19 cellular contexts compared by ENCODE assay signal in genomic region chr14:30972882-30973582, GRCh38.
"Had no signal": no experiment of that assay in that cellular context is flagged by ENCODE, and none has a peak within 500 bp of the region (broad histone marks: within the 10 kb centered on the region; RNA-seq: fewer than 3 reads in every experiment).

No MANE protein-coding gene starts in this region.

- DNase-seq: activated B cell treated with CpG ODN at 0.5 μM for 24 hours; activated CD4-positive, alpha-beta T cell treated with anti-CD3 and anti-CD28 coated beads, Interleukin-2, amount 10 ng/mL, durations not matched to agents 24 days and 14 days; activated naive CD4-positive, alpha-beta T cell; caudate nucleus; cortex of kidney; effector CD4-positive, alpha-beta T cell; foreskin melanocyte; mesenchymal stem cell; nucleus accumbens; posterior cingulate gyrus; retina; stimulated activated CD4-positive, alpha-beta T cell treated with anti-CD3 and anti-CD28 coated beads, Interleukin-2, amount 100 ng/mL, for 48 hours; stimulated activated naive CD4-positive, alpha-beta T cell; T-helper 2 cell; upper lobe of left lung had no signal

- H3K27me3 ChIP-seq: suprapubic skin, upper lobe of left lung had no signal

- H3K4me3 ChIP-seq: suprapubic skin, upper lobe of left lung had no signal

- H3K9me3 Mint-ChIP-seq: activated B cell treated with CpG ODN at 0.5 μM for 24 hours; activated CD4-positive, alpha-beta T cell treated with anti-CD3 and anti-CD28 coated beads, Interleukin-2, amount 10 ng/mL, durations not matched to agents 24 days and 14 days; activated T-helper 1 cell treated with anti-CD3 and anti-CD28 coated beads, Interleukin-12 subunit alpha, Interleukin-12 subunit beta, Interleukin-2, Interleukin-4 antibody, amounts not matched to agents 30 ng/mL and 10 ng/mL and 1 ng/mL, durations not matched to agents 14 hours and 24 hours and 36 hours had no signal

- H3K27ac Mint-ChIP-seq: activated B cell treated with CpG ODN at 0.5 μM for 24 hours; activated CD4-positive, alpha-beta T cell treated with anti-CD3 and anti-CD28 coated beads, Interleukin-2, amount 10 ng/mL, durations not matched to agents 24 days and 14 days; activated T-helper 1 cell treated with anti-CD3 and anti-CD28 coated beads, Interleukin-12 subunit alpha, Interleukin-12 subunit beta, Interleukin-2, Interleukin-4 antibody, amounts not matched to agents 30 ng/mL and 10 ng/mL and 1 ng/mL, durations not matched to agents 14 hours and 24 hours and 36 hours had no signal

- H3K27me3 Mint-ChIP-seq: activated B cell treated with CpG ODN at 0.5 μM for 24 hours; activated CD4-positive, alpha-beta T cell treated with anti-CD3 and anti-CD28 coated beads, Interleukin-2, amount 10 ng/mL, durations not matched to agents 24 days and 14 days had no signal

- H3K36me3 ChIP-seq: suprapubic skin, upper lobe of left lung had no signal

- H3K27ac ChIP-seq: suprapubic skin, upper lobe of left lung had no signal

- FAIRE-seq: endothelial cell of umbilical vein had no signal

- H3K9me3 ChIP-seq: suprapubic skin, upper lobe of left lung had no signal

- H3K4me3 Mint-ChIP-seq: activated B cell treated with CpG ODN at 0.5 μM for 24 hours; activated CD4-positive, alpha-beta T cell treated with anti-CD3 and anti-CD28 coated beads, Interleukin-2, amount 10 ng/mL, durations not matched to agents 24 days and 14 days; activated T-helper 1 cell treated with anti-CD3 and anti-CD28 coated beads, Interleukin-12 subunit alpha, Interleukin-12 subunit beta, Interleukin-2, Interleukin-4 antibody, amounts not matched to agents 30 ng/mL and 10 ng/mL and 1 ng/mL, durations not matched to agents 14 hours and 24 hours and 36 hours; nephron had no signal
